ENCODE assay signal across 1 cellular context in the genomic region with DNA sequence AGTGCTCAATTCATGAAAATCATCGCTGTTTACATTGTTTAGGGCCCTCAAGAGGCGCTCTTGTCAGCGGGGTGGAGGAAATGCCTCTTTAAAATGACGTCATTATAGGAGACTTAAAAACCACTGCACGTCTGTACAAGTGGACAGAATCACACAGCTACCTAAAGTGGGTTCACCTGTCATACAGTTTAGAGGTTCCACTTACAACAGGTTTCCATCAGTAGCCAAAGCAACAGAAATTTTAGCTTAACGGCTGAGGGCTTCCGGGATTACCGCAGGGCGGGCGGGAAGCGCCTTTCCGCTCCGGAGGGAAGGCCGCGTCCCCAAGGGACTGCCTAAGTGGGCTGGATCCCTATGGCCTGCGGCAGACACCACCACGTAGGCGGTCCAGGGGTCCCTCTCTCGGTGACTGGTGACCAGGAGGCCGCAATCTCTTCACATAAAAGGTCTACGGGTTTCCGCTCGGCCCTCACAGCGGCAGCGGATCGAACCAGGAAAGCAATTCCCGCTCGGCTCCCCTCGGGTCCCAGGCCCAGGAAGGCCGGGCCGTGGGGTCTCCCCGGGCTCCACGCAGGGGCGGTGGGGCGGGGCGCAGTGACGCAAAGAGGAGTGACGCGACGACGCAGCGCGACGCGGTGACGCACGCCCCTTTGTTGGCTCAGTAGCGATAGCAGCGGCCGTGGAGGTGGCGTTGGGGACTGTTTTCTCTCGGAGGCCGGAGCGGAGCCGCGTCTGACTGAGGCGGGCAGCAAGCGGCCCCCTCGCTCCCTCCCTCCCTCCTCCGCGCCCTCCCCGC.
TF ChIP-seq lines count a peak whose summit lies in the region.

A gene with protein sequence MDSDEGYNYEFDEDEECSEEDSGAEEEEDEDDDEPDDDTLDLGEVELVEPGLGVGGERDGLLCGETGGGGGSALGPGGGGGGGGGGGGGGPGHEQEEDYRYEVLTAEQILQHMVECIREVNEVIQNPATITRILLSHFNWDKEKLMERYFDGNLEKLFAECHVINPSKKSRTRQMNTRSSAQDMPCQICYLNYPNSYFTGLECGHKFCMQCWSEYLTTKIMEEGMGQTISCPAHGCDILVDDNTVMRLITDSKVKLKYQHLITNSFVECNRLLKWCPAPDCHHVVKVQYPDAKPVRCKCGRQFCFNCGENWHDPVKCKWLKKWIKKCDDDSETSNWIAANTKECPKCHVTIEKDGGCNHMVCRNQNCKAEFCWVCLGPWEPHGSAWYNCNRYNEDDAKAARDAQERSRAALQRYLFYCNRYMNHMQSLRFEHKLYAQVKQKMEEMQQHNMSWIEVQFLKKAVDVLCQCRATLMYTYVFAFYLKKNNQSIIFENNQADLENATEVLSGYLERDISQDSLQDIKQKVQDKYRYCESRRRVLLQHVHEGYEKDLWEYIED (plus strand): TSS at position 661 of the 796 bp plus-strand sequence. CDS start 310 bp downstream, outside the sequence.

TF ChIP-seq in HepG2, 621 proteins besides CTCF, POLR2A, EP300 and RAD21 (continued from another document and continues in another):
- TF ChIP-seq CCAR2 (optimal IDR thresholded peaks at IDR 0.05; ENCODE audit: low read depth, low read length), result no peak
- TF ChIP-seq ZNF724P (CRISPR knock-in tag; IDR thresholded peaks at IDR 0.05; ENCODE audit: borderline replicate concordance), result peak; percentile 93
- peak; percentile 97 for TF ChIP-seq DMAP1 (CRISPR knock-in tag; IDR thresholded peaks at IDR 0.05)
- no peak; the same call in 1 of the 2 replicates for TF ChIP-seq ZNF256 (CRISPR knock-in tag; conservative IDR thresholded peaks at IDR 0.05)
- TF ChIP-seq HMGXB4 (CRISPR knock-in tag; IDR thresholded peaks at IDR 0.05; ENCODE audit: borderline replicate concordance in 1 of 2, low read depth in 1 of 2), result peak; percentile 90 to 91
- TF ChIP-seq, protein P1, sequence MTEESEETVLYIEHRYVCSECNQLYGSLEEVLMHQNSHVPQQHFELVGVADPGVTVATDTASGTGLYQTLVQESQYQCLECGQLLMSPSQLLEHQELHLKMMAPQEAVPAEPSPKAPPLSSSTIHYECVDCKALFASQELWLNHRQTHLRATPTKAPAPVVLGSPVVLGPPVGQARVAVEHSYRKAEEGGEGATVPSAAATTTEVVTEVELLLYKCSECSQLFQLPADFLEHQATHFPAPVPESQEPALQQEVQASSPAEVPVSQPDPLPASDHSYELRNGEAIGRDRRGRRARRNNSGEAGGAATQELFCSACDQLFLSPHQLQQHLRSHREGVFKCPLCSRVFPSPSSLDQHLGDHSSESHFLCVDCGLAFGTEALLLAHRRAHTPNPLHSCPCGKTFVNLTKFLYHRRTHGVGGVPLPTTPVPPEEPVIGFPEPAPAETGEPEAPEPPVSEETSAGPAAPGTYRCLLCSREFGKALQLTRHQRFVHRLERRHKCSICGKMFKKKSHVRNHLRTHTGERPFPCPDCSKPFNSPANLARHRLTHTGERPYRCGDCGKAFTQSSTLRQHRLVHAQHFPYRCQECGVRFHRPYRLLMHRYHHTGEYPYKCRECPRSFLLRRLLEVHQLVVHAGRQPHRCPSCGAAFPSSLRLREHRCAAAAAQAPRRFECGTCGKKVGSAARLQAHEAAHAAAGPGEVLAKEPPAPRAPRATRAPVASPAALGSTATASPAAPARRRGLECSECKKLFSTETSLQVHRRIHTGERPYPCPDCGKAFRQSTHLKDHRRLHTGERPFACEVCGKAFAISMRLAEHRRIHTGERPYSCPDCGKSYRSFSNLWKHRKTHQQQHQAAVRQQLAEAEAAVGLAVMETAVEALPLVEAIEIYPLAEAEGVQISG (CRISPR knock-in tag; IDR thresholded peaks at IDR 0.05), result peak; percentile 91
- peak; percentile 68 for TF ChIP-seq ZBTB26 (CRISPR knock-in tag; IDR thresholded peaks at IDR 0.05; ENCODE audit: borderline replicate concordance)
- TF ChIP-seq ZNF143 (CRISPR knock-in tag; IDR thresholded peaks at IDR 0.05), result peak; percentile 57
- TF ChIP-seq NFE2 (CRISPR knock-in tag; IDR thresholded peaks at IDR 0.05), result no peak
- no peak for TF ChIP-seq HINFP (CRISPR knock-in tag; IDR thresholded peaks at IDR 0.05; ENCODE audit: low read depth)
- no peak for TF ChIP-seq DPF2 (CRISPR knock-in tag; IDR thresholded peaks at IDR 0.05; ENCODE audit: borderline replicate concordance, low read depth)
- TF ChIP-seq ZNF597 (CRISPR knock-in tag; IDR thresholded peaks at IDR 0.05), result no peak
- no peak for TF ChIP-seq DNMT3B (CRISPR knock-in tag; conservative IDR thresholded peaks at IDR 0.05)
- TF ChIP-seq TOE1 (CRISPR knock-in tag; IDR thresholded peaks at IDR 0.05), result 0 out of 2 replicates have a peak, but pooled peaks have one; percentile 64
- no peak for TF ChIP-seq SMAD1 (CRISPR knock-in tag; IDR thresholded peaks at IDR 0.05; ENCODE audit: borderline replicate concordance, low read depth)
- TF ChIP-seq SOX6 (IDR thresholded peaks at IDR 0.05), result no peak
- peak; percentile 78 for TF ChIP-seq SOX6 (CRISPR knock-in tag; IDR thresholded peaks at IDR 0.05)
- TF ChIP-seq ZBTB43 (CRISPR knock-in tag; conservative IDR thresholded peaks at IDR 0.05), result peak; percentile 42; the same call in 1 of the 2 replicates
- TF ChIP-seq, protein P2, sequence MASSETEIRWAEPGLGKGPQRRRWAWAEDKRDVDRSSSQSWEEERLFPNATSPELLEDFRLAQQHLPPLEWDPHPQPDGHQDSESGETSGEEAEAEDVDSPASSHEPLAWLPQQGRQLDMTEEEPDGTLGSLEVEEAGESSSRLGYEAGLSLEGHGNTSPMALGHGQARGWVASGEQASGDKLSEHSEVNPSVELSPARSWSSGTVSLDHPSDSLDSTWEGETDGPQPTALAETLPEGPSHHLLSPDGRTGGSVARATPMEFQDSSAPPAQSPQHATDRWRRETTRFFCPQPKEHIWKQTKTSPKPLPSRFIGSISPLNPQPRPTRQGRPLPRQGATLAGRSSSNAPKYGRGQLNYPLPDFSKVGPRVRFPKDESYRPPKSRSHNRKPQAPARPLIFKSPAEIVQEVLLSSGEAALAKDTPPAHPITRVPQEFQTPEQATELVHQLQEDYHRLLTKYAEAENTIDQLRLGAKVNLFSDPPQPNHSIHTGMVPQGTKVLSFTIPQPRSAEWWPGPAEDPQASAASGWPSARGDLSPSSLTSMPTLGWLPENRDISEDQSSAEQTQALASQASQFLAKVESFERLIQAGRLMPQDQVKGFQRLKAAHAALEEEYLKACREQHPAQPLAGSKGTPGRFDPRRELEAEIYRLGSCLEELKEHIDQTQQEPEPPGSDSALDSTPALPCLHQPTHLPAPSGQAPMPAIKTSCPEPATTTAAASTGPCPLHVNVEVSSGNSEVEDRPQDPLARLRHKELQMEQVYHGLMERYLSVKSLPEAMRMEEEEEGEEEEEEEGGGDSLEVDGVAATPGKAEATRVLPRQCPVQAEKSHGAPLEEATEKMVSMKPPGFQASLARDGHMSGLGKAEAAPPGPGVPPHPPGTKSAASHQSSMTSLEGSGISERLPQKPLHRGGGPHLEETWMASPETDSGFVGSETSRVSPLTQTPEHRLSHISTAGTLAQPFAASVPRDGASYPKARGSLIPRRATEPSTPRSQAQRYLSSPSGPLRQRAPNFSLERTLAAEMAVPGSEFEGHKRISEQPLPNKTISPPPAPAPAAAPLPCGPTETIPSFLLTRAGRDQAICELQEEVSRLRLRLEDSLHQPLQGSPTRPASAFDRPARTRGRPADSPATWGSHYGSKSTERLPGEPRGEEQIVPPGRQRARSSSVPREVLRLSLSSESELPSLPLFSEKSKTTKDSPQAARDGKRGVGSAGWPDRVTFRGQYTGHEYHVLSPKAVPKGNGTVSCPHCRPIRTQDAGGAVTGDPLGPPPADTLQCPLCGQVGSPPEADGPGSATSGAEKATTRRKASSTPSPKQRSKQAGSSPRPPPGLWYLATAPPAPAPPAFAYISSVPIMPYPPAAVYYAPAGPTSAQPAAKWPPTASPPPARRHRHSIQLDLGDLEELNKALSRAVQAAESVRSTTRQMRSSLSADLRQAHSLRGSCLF (CRISPR knock-in tag; IDR thresholded peaks at IDR 0.05; ENCODE audit: borderline replicate concordance), result peak; percentile 86; the same call in 1 of the 2 replicates
- peak; percentile 76; the same call in 2 of the 3 replicates for TF ChIP-seq MXI1 (IDR thresholded peaks at IDR 0.05; ENCODE audit: borderline replicate concordance, low read depth, low read length)
- TF ChIP-seq ZNF382 (CRISPR knock-in tag; IDR thresholded peaks at IDR 0.05; ENCODE audit: borderline replicate concordance), result no peak
- TF ChIP-seq, protein P3, sequence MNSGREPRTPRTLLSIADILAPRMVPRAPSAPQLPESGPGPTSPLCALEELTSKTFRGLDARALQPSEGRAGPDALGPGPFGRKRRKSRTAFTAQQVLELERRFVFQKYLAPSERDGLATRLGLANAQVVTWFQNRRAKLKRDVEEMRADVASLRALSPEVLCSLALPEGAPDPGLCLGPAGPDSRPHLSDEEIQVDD (CRISPR knock-in tag; IDR thresholded peaks at IDR 0.05; ENCODE audit: borderline replicate concordance), result no peak; the same call in 1 of the 2 replicates
- no peak for TF ChIP-seq IKZF1 (IDR thresholded peaks at IDR 0.05)
- no peak; the same call in 1 of the 2 replicates for TF ChIP-seq TGIF2 (CRISPR knock-in tag; IDR thresholded peaks at IDR 0.05)
- TF ChIP-seq MTA3 (CRISPR knock-in tag; IDR thresholded peaks at IDR 0.05), result no peak
- peak; percentile 87 for TF ChIP-seq ERF (CRISPR knock-in tag; IDR thresholded peaks at IDR 0.05)
- TF ChIP-seq, protein P4, sequence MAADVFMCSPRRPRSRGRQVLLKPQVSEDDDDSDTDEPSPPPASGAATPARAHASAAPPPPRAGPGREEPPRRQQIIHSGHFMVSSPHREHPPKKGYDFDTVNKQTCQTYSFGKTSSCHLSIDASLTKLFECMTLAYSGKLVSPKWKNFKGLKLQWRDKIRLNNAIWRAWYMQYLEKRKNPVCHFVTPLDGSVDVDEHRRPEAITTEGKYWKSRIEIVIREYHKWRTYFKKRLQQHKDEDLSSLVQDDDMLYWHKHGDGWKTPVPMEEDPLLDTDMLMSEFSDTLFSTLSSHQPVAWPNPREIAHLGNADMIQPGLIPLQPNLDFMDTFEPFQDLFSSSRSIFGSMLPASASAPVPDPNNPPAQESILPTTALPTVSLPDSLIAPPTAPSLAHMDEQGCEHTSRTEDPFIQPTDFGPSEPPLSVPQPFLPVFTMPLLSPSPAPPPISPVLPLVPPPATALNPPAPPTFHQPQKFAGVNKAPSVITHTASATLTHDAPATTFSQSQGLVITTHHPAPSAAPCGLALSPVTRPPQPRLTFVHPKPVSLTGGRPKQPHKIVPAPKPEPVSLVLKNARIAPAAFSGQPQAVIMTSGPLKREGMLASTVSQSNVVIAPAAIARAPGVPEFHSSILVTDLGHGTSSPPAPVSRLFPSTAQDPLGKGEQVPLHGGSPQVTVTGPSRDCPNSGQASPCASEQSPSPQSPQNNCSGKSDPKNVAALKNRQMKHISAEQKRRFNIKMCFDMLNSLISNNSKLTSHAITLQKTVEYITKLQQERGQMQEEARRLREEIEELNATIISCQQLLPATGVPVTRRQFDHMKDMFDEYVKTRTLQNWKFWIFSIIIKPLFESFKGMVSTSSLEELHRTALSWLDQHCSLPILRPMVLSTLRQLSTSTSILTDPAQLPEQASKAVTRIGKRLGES (CRISPR knock-in tag; IDR thresholded peaks at IDR 0.05; ENCODE audit: borderline replicate concordance), result 0 out of 2 replicates have a peak, but pooled peaks have one; percentile 31
- no peak for TF ChIP-seq ZNF577 (CRISPR knock-in tag; IDR thresholded peaks at IDR 0.05; ENCODE audit: borderline replicate concordance, low read depth)
- TF ChIP-seq NFATC3 (CRISPR knock-in tag; IDR thresholded peaks at IDR 0.05), result peak; percentile 89; the same call in 1 of the 2 replicates
- TF ChIP-seq HDAC6 (IDR thresholded peaks at IDR 0.05; ENCODE audit: low read depth, low read length), result no peak
